11 cellular contexts compared by ENCODE assay signal in genomic region chr11:12157241-12157661, GRCh38. TPM values are rescaled to one million over a fixed set of nuclear protein-coding genes. Genes with fewer than 3 reads are reported as not detected.
A peak's percentile ranks its signal among the peaks of the same experiment; 100 is the strongest.
DNase-seq lines count a peak whose midpoint lies in the region; ATAC-seq and TF ChIP-seq lines count a peak whose summit lies in the region.
"Had no signal": no experiment of that assay in that cellular context is flagged by ENCODE, and none has a peak within 500 bp of the region (broad histone marks: within the 10 kb centered on the region; RNA-seq: fewer than 3 reads in every experiment).

No MANE protein-coding gene starts in this region.

- intact Hi-C loops in CD4-positive, alpha-beta T cell (cut with DNase I, micrococcal nuclease): no loop called here
- intact Hi-C loops in psoas muscle (cut with DNase I) (loop anchor here in 1 of 2 donors (5.0 kb wide), 1 partner anchor 80 kb away; no protein-coding TSS in a partner anchor), A673 (cut with micrococcal nuclease; ENCODE audit: unreplicated experiment) (no loop called here)

- no peaks in the 10 kb centered on the region for H3K27me3 Mint-ChIP-seq in CD4-positive, alpha-beta T cell
- no peaks in the 10 kb centered on the region for H3K27me3 Mint-ChIP-seq in chondrocyte (ENCODE audit: low read depth)

- H3K4me3 Mint-ChIP-seq in CD4-positive, alpha-beta T cell: no peak overlapping the region
- no peak overlapping the region for H3K4me3 Mint-ChIP-seq in chondrocyte (ENCODE audit: unreplicated experiment)

- peak overlapping the region; percentile 28 for H3K27ac Mint-ChIP-seq in CD4-positive, alpha-beta T cell
- peak overlapping the region; percentile 99 for H3K27ac Mint-ChIP-seq in chondrocyte (ENCODE audit: unreplicated experiment)

- TF ChIP-seq CTCF in CD4-positive, alpha-beta T cell (IDR thresholded peaks at IDR 0.05): no peak
- peak; percentile 9 for TF ChIP-seq CTCF in chondrocyte (IDR thresholded peaks at IDR 0.05)
- TF ChIP-seq CTCF in psoas muscle (IDR thresholded peaks at IDR 0.05): no peak
- no peak for TF ChIP-seq CTCF in A673 (conservative IDR thresholded peaks at IDR 0.05; ENCODE audit: low read depth, low read length)
- TF ChIP-seq CTCF in BE2C (IDR thresholded peaks at IDR 0.05; ENCODE audit: low read depth, low read length): no peak

- 56 to 82% (median 72%) methylated on average over 1 of the region's 1 CpG for WGBS in psoas muscle, 3 donors

- no peaks in the 10 kb centered on the region for H3K36me3 Mint-ChIP-seq in CD4-positive, alpha-beta T cell (ENCODE audit: low read depth)
- peaks cover 17% of the 10 kb centered on the region for H3K36me3 Mint-ChIP-seq in chondrocyte (ENCODE audit: low read depth)

- POLR2A ChIA-PET in CD4-positive, alpha-beta T cell (lab: Charles Lee): interaction anchor here (0.9 to 1.6 kb wide), 3 partner anchors 12 to 67 kb away, joined by 3 to 8 read pairs (median 4); no protein-coding TSS in a partner anchor
- POLR2A ChIA-PET in A673 (lab: Charles Lee; ENCODE audit: low non-redundant PET): no interaction called here

- peak; percentile 59 for ATAC-seq in CD4-positive, alpha-beta T cell (ENCODE audit: poor library complexity)
- ATAC-seq in psoas muscle: no peak
- no peak for ATAC-seq in HG02973 (IDR thresholded peaks at IDR 0.05; ENCODE audit: unreplicated experiment)
- ATAC-seq: GM12878 had no signal

- H3K27me3 ChIP-seq in CD4-positive, alpha-beta T cell (ENCODE audit: control insufficient read depth, insufficient read depth, low read length): no peaks in the 10 kb centered on the region
- H3K27me3 ChIP-seq in psoas muscle (ENCODE audit: insufficient read depth in 3 of 3, low read length in 2 of 3): no peaks in the 10 kb centered on the region
- no peaks in the 10 kb centered on the region for H3K27me3 ChIP-seq in A673 (replicated peaks; ENCODE audit: insufficient read depth, low read depth, low read length, poor library complexity)
- H3K27me3 ChIP-seq in BE2C: no peaks in the 10 kb centered on the region

- no peak overlapping the region for H3K27ac ChIP-seq in CD4-positive, alpha-beta T cell (ENCODE audit: low read depth, low read length)
- peak overlapping the region; percentile 36 for H3K27ac ChIP-seq in psoas muscle
- no peak overlapping the region for H3K27ac ChIP-seq in A673 (ENCODE audit: low read depth, low read length, poor library complexity, severe bottlenecking)

- DNase-seq in CD4-positive, alpha-beta T cell: no peak
- DNase-seq in NK-92 treated with Interleukin-12 subunit alpha and Interleukin-12 subunit beta, amount 100 ng/mL, for 24 hours (lab: John Stamatoyannopoulos, UW): peak; percentile 17
- DNase-seq in chondrocyte (ENCODE audit: low spot score) (no peak), psoas muscle (no peak), NCI-H446 treated with DMSO at 0.1 percent for 48 hours (lab: John Stamatoyannopoulos, UW) (no peak), A673 (ENCODE audit: low spot score) (no peak), BE2C (no peak)
- DNase-seq: effector CD8-positive, alpha-beta T cell; occipital lobe had no signal

- CTCF ChIA-PET in CD4-positive, alpha-beta T cell (lab: Charles Lee): no interaction called here
- CTCF ChIA-PET in A673 (lab: Charles Lee): no interaction called here

- H3K4me1 ChIP-seq in psoas muscle (peaks cover 26% of the 10 kb centered on the region), A673 (ENCODE audit: insufficient read depth, low read length, poor library complexity, severe bottlenecking) (no peaks in the 10 kb centered on the region), BE2C (no peaks in the 10 kb centered on the region)

- H3K4me3 ChIP-seq in psoas muscle (no peak overlapping the region), A673 (ENCODE audit: low read depth, low read length, poor library complexity, severe bottlenecking) (no peak overlapping the region), BE2C (ENCODE audit: low read depth, low read length) (no peak overlapping the region)
- H3K4me3 ChIP-seq: GM12878 had no signal

- BruUV-seq in A673 (replicated peaks; lab: Mats Ljungman, UMichigan): no TSS peak

- no peaks in the 10 kb centered on the region for H3K9me3 Mint-ChIP-seq in CD4-positive, alpha-beta T cell
- H3K9me3 Mint-ChIP-seq in chondrocyte (ENCODE audit: low read depth): no peaks in the 10 kb centered on the region

- no peaks in the 10 kb centered on the region for H3K9me3 ChIP-seq in CD4-positive, alpha-beta T cell (ENCODE audit: control insufficient read depth, low read length)
- H3K9me3 ChIP-seq in psoas muscle: no peaks in the 10 kb centered on the region
- no peaks in the 10 kb centered on the region for H3K9me3 ChIP-seq in A673 (ENCODE audit: low read depth, low read length, poor library complexity, severe bottlenecking)
- H3K9me3 ChIP-seq in BE2C: no peaks in the 10 kb centered on the region

- peaks cover 29% of the 10 kb centered on the region for H3K4me1 Mint-ChIP-seq in CD4-positive, alpha-beta T cell (ENCODE audit: low read depth)
- H3K4me1 Mint-ChIP-seq in chondrocyte (ENCODE audit: low read depth): peaks cover 89% of the 10 kb centered on the region

- peaks cover 0 to 4% of the 10 kb centered on the region in 2 donors for H3K36me3 ChIP-seq in psoas muscle (ENCODE audit: insufficient read depth in 1 of 2, low read depth in 1 of 2)
- H3K36me3 ChIP-seq in A673 (ENCODE audit: insufficient read depth, low read length, poor library complexity, severe bottlenecking): no peaks in the 10 kb centered on the region
- no peaks in the 10 kb centered on the region for H3K36me3 ChIP-seq in BE2C

RNA-seq across cellular contexts. Expression of gene MICAL2, which starts 46.9 kb away (rescaled TPM):
- total RNA-seq in CD4-positive, alpha-beta T cell: 10 to 100 TPM; 12.8 to 14.1 TPM
- total RNA-seq in chondrocyte: 296 to 393 TPM (median 372 TPM) in 3 replicates
- 10 to 100 TPM; 14.0 to 45.7 (median 29.0) TPM for total RNA-seq in psoas muscle
- 10 to 100 TPM in 2 of 3 donors, 1 to 10 TPM in 1; 6.8 to 15.0 (median 11.7) TPM for polyA plus RNA-seq in psoas muscle
- total RNA-seq in A673 (2021): 0.44 and 1.1 TPM in 2 replicates
- polyA plus RNA-seq in BE2C (2012; ENCODE audit: insufficient read depth, insufficient read length, low read depth): 5.7 TPM
